Comparison of ENCODE assay signal across 8 cellular contexts in genomic region chr14:103103461-103104388, GRCh38. TPM values are rescaled to one million over a fixed set of nuclear protein-coding genes. Genes with fewer than 3 reads are reported as not detected.
DNase-seq lines count a peak whose midpoint lies in the region; ATAC-seq lines count a peak whose summit lies in the region.

No MANE protein-coding gene starts in this region.

- POLR2A ChIA-PET in activated CD4-positive, alpha-beta T cell treated with anti-CD3 and anti-CD28 coated beads for 36 hours (lab: Charles Lee), result no interaction called here
- POLR2A ChIA-PET in activated CD4-positive, alpha-beta T cell treated with anti-CD3 and anti-CD28 coated beads, Interleukin-2, amount 10 ng/mL, durations not matched to agents 7 days and 5 days (lab: Charles Lee), result no interaction called here
- POLR2A ChIA-PET in activated CD4-positive, alpha-beta memory T cell treated with anti-CD3 and anti-CD28 coated beads for 36 hours (lab: Charles Lee), result no interaction called here

- no peak overlapping the region for H3K27ac Mint-ChIP-seq in activated CD4-positive, alpha-beta T cell treated with anti-CD3 and anti-CD28 coated beads for 36 hours
- no peak overlapping the region for H3K27ac Mint-ChIP-seq in activated CD4-positive, alpha-beta T cell treated with anti-CD3 and anti-CD28 coated beads, Interleukin-2, amount 10 ng/mL, durations not matched to agents 7 days and 5 days
- no peak overlapping the region for H3K27ac Mint-ChIP-seq in activated CD4-positive, alpha-beta memory T cell treated with anti-CD3 and anti-CD28 coated beads for 36 hours

- H3K79me1 ChIP-seq in neuronal stem cell (ENCODE audit: low read depth, low read length), result no peaks in the 10 kb centered on the region

- H2AK5ac ChIP-seq in neuronal stem cell (ENCODE audit: low read depth, low read length), result peak overlapping the region; percentile 95

- H3K4me3 Mint-ChIP-seq in activated CD4-positive, alpha-beta T cell treated with anti-CD3 and anti-CD28 coated beads for 36 hours, result no peak overlapping the region
- no peak overlapping the region for H3K4me3 Mint-ChIP-seq in activated CD4-positive, alpha-beta T cell treated with anti-CD3 and anti-CD28 coated beads, Interleukin-2, amount 10 ng/mL, durations not matched to agents 7 days and 5 days
- H3K4me3 Mint-ChIP-seq in activated CD4-positive, alpha-beta memory T cell treated with anti-CD3 and anti-CD28 coated beads for 36 hours, result no peak overlapping the region

- CTCF ChIA-PET in activated CD4-positive, alpha-beta T cell treated with anti-CD3 and anti-CD28 coated beads for 36 hours (lab: Charles Lee), result interaction anchor here (0.9 to 3.7 kb wide), 8 partner anchors 8 to 410 kb away, joined by 3 to 31 read pairs (median 4); partner anchors contain the start of genes EXOC3L4 and LBHD2
- CTCF ChIA-PET in activated CD4-positive, alpha-beta T cell treated with anti-CD3 and anti-CD28 coated beads, Interleukin-2, amount 10 ng/mL, durations not matched to agents 7 days and 5 days (lab: Charles Lee), result interaction anchor here (0.9 to 2.3 kb wide), 4 partner anchors 12 to 284 kb away, joined by 3 to 17 read pairs (median 4); no protein-coding TSS in a partner anchor
- CTCF ChIA-PET in activated CD4-positive, alpha-beta memory T cell treated with anti-CD3 and anti-CD28 coated beads for 36 hours (lab: Charles Lee), result interaction anchor here (0.9 to 3.8 kb wide), 22 partner anchors 8 to 411 kb away, joined by 3 to 101 read pairs (median 9); partner anchors contain the start of gene EXOC3L4

- H3K9me3 ChIP-seq in neuronal stem cell (replicated peaks in 1 of 2; ENCODE audit: control insufficient read depth in 2 of 2, insufficient read depth in 1 of 2, low read depth in 1 of 2, low read length in 2 of 2), result no peaks in the 10 kb centered on the region

- H3K27me3 Mint-ChIP-seq in activated CD4-positive, alpha-beta T cell treated with anti-CD3 and anti-CD28 coated beads for 36 hours, result peaks cover 27% of the 10 kb centered on the region
- peaks cover 31% of the 10 kb centered on the region for H3K27me3 Mint-ChIP-seq in activated CD4-positive, alpha-beta T cell treated with anti-CD3 and anti-CD28 coated beads, Interleukin-2, amount 10 ng/mL, durations not matched to agents 7 days and 5 days
- H3K27me3 Mint-ChIP-seq in activated CD4-positive, alpha-beta memory T cell treated with anti-CD3 and anti-CD28 coated beads for 36 hours, result peaks cover 28% of the 10 kb centered on the region

- intact Hi-C loops in activated CD4-positive, alpha-beta T cell treated with anti-CD3 and anti-CD28 coated beads for 36 hours (cut with DNase I, micrococcal nuclease), result loop anchor here in 1 of 2 experiments (2.0 kb wide), 1 partner anchor 189 kb away; no protein-coding TSS in a partner anchor
- intact Hi-C loops in activated CD4-positive, alpha-beta memory T cell treated with anti-CD3 and anti-CD28 coated beads for 36 hours (cut with micrococcal nuclease), result no loop called here

- no peaks in the 10 kb centered on the region for H3K36me3 ChIP-seq in neuronal stem cell (replicated peaks in 1 of 2; ENCODE audit: control insufficient read depth in 2 of 2, insufficient read depth in 2 of 2, low read length in 2 of 2)

- peaks cover 8% of the 10 kb centered on the region for H3K4me1 Mint-ChIP-seq in activated CD4-positive, alpha-beta T cell treated with anti-CD3 and anti-CD28 coated beads for 36 hours
- H3K4me1 Mint-ChIP-seq in activated CD4-positive, alpha-beta T cell treated with anti-CD3 and anti-CD28 coated beads, Interleukin-2, amount 10 ng/mL, durations not matched to agents 7 days and 5 days, result peaks cover 4% of the 10 kb centered on the region
- peaks cover 7% of the 10 kb centered on the region for H3K4me1 Mint-ChIP-seq in activated CD4-positive, alpha-beta memory T cell treated with anti-CD3 and anti-CD28 coated beads for 36 hours (ENCODE audit: low read depth)

- no peak overlapping the region for H4K8ac ChIP-seq in neuronal stem cell (ENCODE audit: low read depth, low read length)

- H2BK120ac ChIP-seq in neuronal stem cell (ENCODE audit: low read depth, low read length), result no peak overlapping the region

- H3K18ac ChIP-seq in neuronal stem cell (ENCODE audit: low read length), result peak overlapping the region; percentile 74

- DNase-seq in activated CD4-positive, alpha-beta T cell treated with anti-CD3 and anti-CD28 coated beads for 36 hours, result peak; percentile 43
- DNase-seq in activated CD4-positive, alpha-beta T cell treated with anti-CD3 and anti-CD28 coated beads, Interleukin-2, amount 10 ng/mL, durations not matched to agents 7 days and 5 days, result no peak
- DNase-seq in NCI-H524 treated with DMSO at 0.1 percent for 48 hours (lab: John Stamatoyannopoulos, UW), result peak; percentile 84
- peak; percentile 26 for DNase-seq in dermis blood vessel endothelial cell
- DNase-seq in neuronal stem cell (ENCODE audit: low spot score), result no peak
- no peak for DNase-seq in activated CD4-positive, CD25-positive, alpha-beta regulatory T cell (lab: John Stamatoyannopoulos, UW)
- no peak for DNase-seq in activated CD4-positive, alpha-beta memory T cell treated with anti-CD3 and anti-CD28 coated beads for 36 hours

- H3K4ac ChIP-seq in neuronal stem cell (ENCODE audit: low read length), result no peak overlapping the region

- H3K9me3 Mint-ChIP-seq in activated CD4-positive, alpha-beta T cell treated with anti-CD3 and anti-CD28 coated beads for 36 hours (ENCODE audit: low read depth), result no peaks in the 10 kb centered on the region
- no peaks in the 10 kb centered on the region for H3K9me3 Mint-ChIP-seq in activated CD4-positive, alpha-beta T cell treated with anti-CD3 and anti-CD28 coated beads, Interleukin-2, amount 10 ng/mL, durations not matched to agents 7 days and 5 days
- no peaks in the 10 kb centered on the region for H3K9me3 Mint-ChIP-seq in activated CD4-positive, alpha-beta memory T cell treated with anti-CD3 and anti-CD28 coated beads for 36 hours

- peak overlapping the region; percentile 27 for H2BK5ac ChIP-seq in neuronal stem cell (ENCODE audit: low read length)

- no peak overlapping the region for H2BK12ac ChIP-seq in neuronal stem cell (ENCODE audit: low read length)

- H3K4me2 ChIP-seq in neuronal stem cell (ENCODE audit: insufficient read depth, low read length, poor library complexity, severe bottlenecking), result peak overlapping the region; percentile 23

- no CpG with 5 or more reads among the region's 68 CpGs for WGBS in neuronal stem cell (ENCODE audit: extremely low coverage in 2 of 2, insufficient read length in 2 of 2, insufficient replicate concordance in 1 of 2), 2 donors

- no peak overlapping the region for H3K4me3 ChIP-seq in neuronal stem cell (ENCODE audit: low read length in 2 of 2)

- no peak overlapping the region for H3K27ac ChIP-seq in neuronal stem cell (replicated peaks; ENCODE audit: low read length)

- H3K9ac ChIP-seq in neuronal stem cell (ENCODE audit: low read depth, low read length, poor library complexity), result no peak overlapping the region

- peak overlapping the region; percentile 76 for H3K14ac ChIP-seq in neuronal stem cell (ENCODE audit: low read length)

- H3K4me1 ChIP-seq in neuronal stem cell (ENCODE audit: control insufficient read depth in 2 of 2, insufficient read depth in 1 of 2, low read depth in 1 of 2, low read length in 2 of 2), result peaks cover 5 to 22% of the 10 kb centered on the region in 2 donors

- peak overlapping the region; percentile 5 for H2AFZ ChIP-seq in neuronal stem cell (ENCODE audit: low read length)

- H3K36me3 Mint-ChIP-seq in activated CD4-positive, alpha-beta T cell treated with anti-CD3 and anti-CD28 coated beads for 36 hours (ENCODE audit: low read depth), result no peaks in the 10 kb centered on the region
- H3K36me3 Mint-ChIP-seq in activated CD4-positive, alpha-beta T cell treated with anti-CD3 and anti-CD28 coated beads, Interleukin-2, amount 10 ng/mL, durations not matched to agents 7 days and 5 days (ENCODE audit: low read depth), result no peaks in the 10 kb centered on the region
- H3K36me3 Mint-ChIP-seq in activated CD4-positive, alpha-beta memory T cell treated with anti-CD3 and anti-CD28 coated beads for 36 hours, result no peaks in the 10 kb centered on the region

- no peak overlapping the region for H4K91ac ChIP-seq in neuronal stem cell (ENCODE audit: low read depth, low read length, poor library complexity)

- peak overlapping the region; percentile 46 for H3K23ac ChIP-seq in neuronal stem cell (ENCODE audit: low read depth, low read length, poor library complexity)

- no peak for ATAC-seq in activated CD4-positive, alpha-beta T cell treated with anti-CD3 and anti-CD28 coated beads for 36 hours
- no peak for ATAC-seq in GM18907 (IDR thresholded peaks at IDR 0.05; ENCODE audit: unreplicated experiment)

- no peak overlapping the region for H2BK15ac ChIP-seq in neuronal stem cell (ENCODE audit: low read length)

- peaks cover 6 to 40% (median 33%) of the 10 kb centered on the region in 3 experiments for H3K27me3 ChIP-seq in neuronal stem cell (ENCODE audit: control insufficient read depth in 3 of 3, insufficient read depth in 3 of 3, low read depth in 1 of 3, low read length in 3 of 3)

RNA-seq across cellular contexts. Expression of gene EXOC3L4, which starts 9.2 kb away (rescaled TPM):
- total RNA-seq in activated CD4-positive, alpha-beta T cell treated with anti-CD3 and anti-CD28 coated beads for 36 hours, result not detected
- not detected for total RNA-seq in activated CD4-positive, alpha-beta T cell treated with anti-CD3 and anti-CD28 coated beads, Interleukin-2, amount 10 ng/mL, durations not matched to agents 7 days and 5 days
- total RNA-seq in dermis blood vessel endothelial cell, result not detected in 2 replicates
- polyA plus RNA-seq in neuronal stem cell (2013, experiment 1 of 2), result not detected
- polyA plus RNA-seq in neuronal stem cell (2013, experiment 2 of 2), result not detected
- total RNA-seq in activated CD4-positive, alpha-beta memory T cell treated with anti-CD3 and anti-CD28 coated beads for 36 hours, result not detected

RNA-seq across cellular contexts. Expression of gene TNFAIP2, which starts 19.5 kb away (rescaled TPM):
- 1 to 10 TPM; 1.7 to 1.8 TPM for total RNA-seq in activated CD4-positive, alpha-beta T cell treated with anti-CD3 and anti-CD28 coated beads for 36 hours
- under 1 TPM in 1 of 2 experiments, not detected in 1; 0.60 TPM for total RNA-seq in activated CD4-positive, alpha-beta T cell treated with anti-CD3 and anti-CD28 coated beads, Interleukin-2, amount 10 ng/mL, durations not matched to agents 7 days and 5 days
- 65.1 and 94.6 TPM in 2 replicates for total RNA-seq in dermis blood vessel endothelial cell
- 26.4 TPM for polyA plus RNA-seq in neuronal stem cell (2013, experiment 1 of 2)
- 24.5 TPM for polyA plus RNA-seq in neuronal stem cell (2013, experiment 2 of 2)
- total RNA-seq in activated CD4-positive, alpha-beta memory T cell treated with anti-CD3 and anti-CD28 coated beads for 36 hours, result under 1 TPM; 0.50 to 0.56 TPM

RNA-seq across cellular contexts. Expression of gene LBHD2, which starts 19.7 kb away (rescaled TPM):
- total RNA-seq in activated CD4-positive, alpha-beta T cell treated with anti-CD3 and anti-CD28 coated beads for 36 hours, result not detected
- not detected for total RNA-seq in activated CD4-positive, alpha-beta T cell treated with anti-CD3 and anti-CD28 coated beads, Interleukin-2, amount 10 ng/mL, durations not matched to agents 7 days and 5 days
- not detected in 2 replicates for total RNA-seq in dermis blood vessel endothelial cell
- polyA plus RNA-seq in neuronal stem cell (2013, experiment 1 of 2), result not detected
- not detected for polyA plus RNA-seq in neuronal stem cell (2013, experiment 2 of 2)
- not detected for total RNA-seq in activated CD4-positive, alpha-beta memory T cell treated with anti-CD3 and anti-CD28 coated beads for 36 hours

RNA-seq across cellular contexts. Expression of gene CDC42BPB, which starts 46.4 kb away (rescaled TPM):
- 1 to 10 TPM; 4.0 to 4.4 TPM for total RNA-seq in activated CD4-positive, alpha-beta T cell treated with anti-CD3 and anti-CD28 coated beads for 36 hours
- 1 to 10 TPM in 1 of 2 experiments, under 1 TPM in 1; 0.81 to 1.1 TPM for total RNA-seq in activated CD4-positive, alpha-beta T cell treated with anti-CD3 and anti-CD28 coated beads, Interleukin-2, amount 10 ng/mL, durations not matched to agents 7 days and 5 days
- total RNA-seq in dermis blood vessel endothelial cell, result 118 and 175 TPM in 2 replicates
- 44.7 TPM for polyA plus RNA-seq in neuronal stem cell (2013, experiment 1 of 2)
- 45.1 TPM for polyA plus RNA-seq in neuronal stem cell (2013, experiment 2 of 2)
- 1 to 10 TPM; 6.4 to 7.4 TPM for total RNA-seq in activated CD4-positive, alpha-beta memory T cell treated with anti-CD3 and anti-CD28 coated beads for 36 hours

Comparison
In these comparisons a context has a peak if more than half of its experiments do, and no peak if none do; other contexts are left out.
1. DNase-seq: peak in activated CD4-positive, alpha-beta T cell treated with anti-CD3 and anti-CD28 coated beads for 36 hours (single experiment), NCI-H524 treated with DMSO at 0.1 percent for 48 hours (single experiment) and dermis blood vessel endothelial cell (single experiment); none in activated CD4-positive, alpha-beta T cell treated with anti-CD3 and anti-CD28 coated beads, Interleukin-2, amount 10 ng/mL, durations not matched to agents 7 days and 5 days (single experiment), neuronal stem cell (single experiment), activated CD4-positive, CD25-positive, alpha-beta regulatory T cell (0 of 4) and activated CD4-positive, alpha-beta memory T cell treated with anti-CD3 and anti-CD28 coated beads for 36 hours (single experiment).
2. RNA of gene TNFAIP2, which starts 19.5 kb away (total RNA-seq): 65.1 to 94.6 TPM in dermis blood vessel endothelial cell; 1.7 to 1.8 TPM in activated CD4-positive, alpha-beta T cell treated with anti-CD3 and anti-CD28 coated beads for 36 hours, 0.60 TPM in activated CD4-positive, alpha-beta T cell treated with anti-CD3 and anti-CD28 coated beads, Interleukin-2, amount 10 ng/mL, durations not matched to agents 7 days and 5 days and 0.50 to 0.56 TPM in activated CD4-positive, alpha-beta memory T cell treated with anti-CD3 and anti-CD28 coated beads for 36 hours; every median in the first group is over 10 times any median in the second.